In the genomic region with DNA sequence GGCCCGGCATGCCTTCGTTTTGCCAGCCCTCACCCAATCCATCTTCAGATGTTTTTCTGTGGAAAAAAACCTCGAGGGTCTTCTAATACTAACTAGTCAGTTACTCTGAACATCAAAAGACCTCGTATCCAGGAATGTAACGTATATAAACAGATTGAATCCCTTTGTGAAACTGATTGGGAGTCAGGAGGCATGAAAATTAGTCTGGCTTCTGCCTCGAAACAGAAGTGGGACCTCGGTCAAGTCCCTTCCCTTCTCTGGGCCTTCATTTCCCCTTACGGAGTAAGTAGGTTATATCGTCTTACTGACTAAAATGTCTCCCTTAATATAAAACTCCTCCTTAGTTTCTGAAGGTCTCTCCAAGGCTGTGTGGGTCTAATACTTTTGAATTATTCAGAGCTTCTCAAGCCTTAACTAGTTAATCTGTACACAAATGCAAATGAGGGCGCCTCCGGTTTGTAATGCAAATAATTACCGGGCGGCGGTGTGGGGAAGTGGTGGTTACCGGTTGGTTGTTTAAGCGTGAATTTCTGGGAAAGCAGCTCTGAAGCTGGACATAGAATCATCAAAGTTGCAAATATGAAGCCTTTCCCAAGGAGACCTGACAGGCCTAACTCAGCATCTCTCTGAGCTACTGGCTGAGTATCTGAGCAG, we compare ENCODE assay signal across 1 cellular context.
TF ChIP-seq lines count a peak whose summit lies in the region.

No MANE protein-coding gene starts in this region.

TF ChIP-seq in H1, 55 proteins besides CTCF, POLR2A, EP300 and RAD21 (continued from another document):
- no peak for TF ChIP-seq GABPA (IDR thresholded peaks at IDR 0.05; ENCODE audit: borderline replicate concordance, insufficient read depth, low read length)
- TF ChIP-seq RXRA (IDR thresholded peaks at IDR 0.05; ENCODE audit: insufficient read depth, low read depth, low read length) = no peak
- no peak for TF ChIP-seq MAFK (IDR thresholded peaks at IDR 0.05; ENCODE audit: low read depth, low read length)
- no peak for TF ChIP-seq PHF8 (conservative IDR thresholded peaks at IDR 0.05; ENCODE audit: low read depth, low read length)
- no peak for TF ChIP-seq TAF1 (IDR thresholded peaks at IDR 0.05; ENCODE audit: low read depth, low read length)
- TF ChIP-seq, protein P1, sequence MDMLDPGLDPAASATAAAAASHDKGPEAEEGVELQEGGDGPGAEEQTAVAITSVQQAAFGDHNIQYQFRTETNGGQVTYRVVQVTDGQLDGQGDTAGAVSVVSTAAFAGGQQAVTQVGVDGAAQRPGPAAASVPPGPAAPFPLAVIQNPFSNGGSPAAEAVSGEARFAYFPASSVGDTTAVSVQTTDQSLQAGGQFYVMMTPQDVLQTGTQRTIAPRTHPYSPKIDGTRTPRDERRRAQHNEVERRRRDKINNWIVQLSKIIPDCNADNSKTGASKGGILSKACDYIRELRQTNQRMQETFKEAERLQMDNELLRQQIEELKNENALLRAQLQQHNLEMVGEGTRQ (IDR thresholded peaks at IDR 0.05; ENCODE audit: low read length) = no peak
- no peak for TF ChIP-seq FOSL1 (IDR thresholded peaks at IDR 0.05; ENCODE audit: insufficient read depth, low read depth, low read length)
- no peak for TF ChIP-seq NRF1 (IDR thresholded peaks at IDR 0.05; ENCODE audit: low read depth, low read length)
- no peak for TF ChIP-seq SIN3A (conservative IDR thresholded peaks at IDR 0.05 in 1 of 2, IDR thresholded peaks at IDR 0.05 in 1 of 2; ENCODE audit: low read depth in 1 of 2, low read length in 2 of 2)
